In genomic region chr14:73610692-73611091, GRCh38 we compare ENCODE assay signal across 3 cellular contexts.
TF ChIP-seq lines count a peak whose summit lies in the region.

No MANE protein-coding gene starts in this region.

TF ChIP-seq in SK-N-SH, 30 proteins besides CTCF, POLR2A, EP300 and RAD21:
- TF ChIP-seq USF1 (IDR thresholded peaks at IDR 0.05; ENCODE audit: borderline replicate concordance, low read depth) (0 out of 2 replicates have a peak, but pooled peaks have one; percentile 28), MEF2A (IDR thresholded peaks at IDR 0.05; ENCODE audit: borderline replicate concordance, low read depth) (no peak)
TF ChIP-seq in SK-N-SH: peak in this region for 1.

TF ChIP-seq in SK-N-SH treated with all-trans-retinoic acid at 6 μM for 48 hours, 23 proteins besides CTCF, POLR2A, EP300 and RAD21:
- no peak for TF ChIP-seq ESRRG (CRISPR knock-in tag; IDR thresholded peaks at IDR 0.05)
- TF ChIP-seq BACH2 (CRISPR knock-in tag; IDR thresholded peaks at IDR 0.05; ENCODE audit: borderline replicate concordance): no peak
- no peak for TF ChIP-seq ZNF70 (CRISPR knock-in tag; IDR thresholded peaks at IDR 0.05)
- no peak for TF ChIP-seq ISL1 (CRISPR knock-in tag; IDR thresholded peaks at IDR 0.05)
- no peak for TF ChIP-seq PATZ1 (CRISPR knock-in tag; IDR thresholded peaks at IDR 0.05; ENCODE audit: borderline replicate concordance)
- no peak for TF ChIP-seq TOX (CRISPR knock-in tag; IDR thresholded peaks at IDR 0.05; ENCODE audit: borderline replicate concordance)
- TF ChIP-seq GLIS3 (CRISPR knock-in tag; IDR thresholded peaks at IDR 0.05): no peak
- TF ChIP-seq SNAI2 (CRISPR knock-in tag; IDR thresholded peaks at IDR 0.05): no peak
- no peak for TF ChIP-seq CSRNP3 (CRISPR knock-in tag; IDR thresholded peaks at IDR 0.05)
- no peak for TF ChIP-seq TCF4 (CRISPR knock-in tag; IDR thresholded peaks at IDR 0.05; ENCODE audit: borderline replicate concordance)
- TF ChIP-seq RARB (CRISPR knock-in tag; IDR thresholded peaks at IDR 0.05): no peak

TF ChIP-seq in K562, 482 proteins besides CTCF, POLR2A, EP300 and RAD21:
- no peak for TF ChIP-seq IFI16 (CRISPR knock-in tag; IDR thresholded peaks at IDR 0.05)
- TF ChIP-seq TFE3 (CRISPR knock-in tag; IDR thresholded peaks at IDR 0.05): peak; percentile 30; the same call in 1 of the 2 replicates
- TF ChIP-seq ZNF224 (CRISPR knock-in tag; IDR thresholded peaks at IDR 0.05): peak; percentile 92
TF ChIP-seq in K562: peak in this region for 2.
